Comparison of ENCODE assay signal across 1 cellular context in genomic region chr10:68492118-68492517, GRCh38.
TF ChIP-seq lines count a peak whose summit lies in the region.

No MANE protein-coding gene starts in this region.

TF ChIP-seq in WTC11, 78 proteins besides CTCF, POLR2A, EP300 and RAD21 (continued from another document):
- TF ChIP-seq ESRRA (CRISPR knock-in tag; IDR thresholded peaks at IDR 0.05; ENCODE audit: borderline replicate concordance) (no peak), RORB (CRISPR knock-in tag; IDR thresholded peaks at IDR 0.05) (no peak), SP1 (CRISPR knock-in tag; conservative IDR thresholded peaks at IDR 0.05) (no peak), USF2 (CRISPR knock-in tag; IDR thresholded peaks at IDR 0.05) (no peak), EMX1 (CRISPR knock-in tag; IDR thresholded peaks at IDR 0.05) (no peak), CREB1 (CRISPR knock-in tag; IDR thresholded peaks at IDR 0.05) (no peak)
- TF ChIP-seq, protein P1, sequence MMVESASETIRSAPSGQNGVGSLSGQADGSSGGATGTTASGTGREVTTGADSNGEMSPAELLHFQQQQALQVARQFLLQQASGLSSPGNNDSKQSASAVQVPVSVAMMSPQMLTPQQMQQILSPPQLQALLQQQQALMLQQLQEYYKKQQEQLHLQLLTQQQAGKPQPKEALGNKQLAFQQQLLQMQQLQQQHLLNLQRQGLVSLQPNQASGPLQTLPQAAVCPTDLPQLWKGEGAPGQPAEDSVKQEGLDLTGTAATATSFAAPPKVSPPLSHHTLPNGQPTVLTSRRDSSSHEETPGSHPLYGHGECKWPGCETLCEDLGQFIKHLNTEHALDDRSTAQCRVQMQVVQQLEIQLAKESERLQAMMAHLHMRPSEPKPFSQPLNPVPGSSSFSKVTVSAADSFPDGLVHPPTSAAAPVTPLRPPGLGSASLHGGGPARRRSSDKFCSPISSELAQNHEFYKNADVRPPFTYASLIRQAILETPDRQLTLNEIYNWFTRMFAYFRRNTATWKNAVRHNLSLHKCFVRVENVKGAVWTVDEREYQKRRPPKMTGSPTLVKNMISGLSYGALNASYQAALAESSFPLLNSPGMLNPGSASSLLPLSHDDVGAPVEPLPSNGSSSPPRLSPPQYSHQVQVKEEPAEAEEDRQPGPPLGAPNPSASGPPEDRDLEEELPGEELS (CRISPR knock-in tag; IDR thresholded peaks at IDR 0.05): no peak
